In the genomic region with DNA sequence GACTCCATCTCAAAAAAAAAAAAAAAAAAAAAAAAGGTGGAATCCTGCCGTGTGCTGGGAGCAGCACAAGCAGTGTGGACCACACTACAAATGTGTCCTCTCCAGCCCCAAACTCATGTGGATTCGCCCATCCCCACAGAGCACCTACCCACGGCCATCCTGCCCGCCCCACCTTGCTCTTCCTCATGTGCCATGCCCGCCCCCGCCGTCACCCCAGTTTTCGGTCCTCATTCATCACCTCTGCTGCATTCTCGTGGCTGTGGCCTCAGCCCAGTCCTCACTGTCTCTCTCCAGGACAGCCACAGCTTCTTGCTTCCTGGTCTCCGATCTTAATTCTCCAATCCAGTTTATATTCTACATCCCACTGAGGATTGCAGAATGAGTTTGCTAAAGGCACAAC, we compare ENCODE assay signal across 14 cellular contexts.
A peak's percentile ranks its signal among the peaks of the same experiment; 100 is the strongest.
DNase-seq lines count a peak whose midpoint lies in the region; ATAC-seq and TF ChIP-seq lines count a peak whose summit lies in the region.
"Had no signal": no experiment of that assay in that cellular context is flagged by ENCODE, and none has a peak within 500 bp of the region (broad histone marks: within the 10 kb centered on the region; RNA-seq: fewer than 3 reads in every experiment).

No MANE protein-coding gene starts in this region.

- DNase-seq in activated naive CD4-positive, alpha-beta T cell treated with anti-CD3 and anti-CD28 coated beads for 36 hours, result no peak
- DNase-seq in activated naive CD4-positive, alpha-beta T cell treated with Interleukin-2 at 50 U/mL for 16 hours, result no peak
- DNase-seq in T-helper 17 cell, result no peak
- peak; percentile 49 to 59 for DNase-seq in suprapubic skin (ENCODE audit: low spot score in 2 of 2)
- DNase-seq in substantia nigra (lab: John Stamatoyannopoulos, UW), result no peak
- DNase-seq in hippocampal formation (lab: John Stamatoyannopoulos, UW), result no peak
- DNase-seq: adrenal gland; central memory CD4-positive, alpha-beta T cell; mesenchymal stem cell; NCI-H146; NCI-H226; right cardiac atrium had no signal

- H3K36me3 ChIP-seq in suprapubic skin, result no peaks in the 10 kb centered on the region
- H3K36me3 ChIP-seq: adrenal gland had no signal

- H3K27ac ChIP-seq in suprapubic skin (no peak overlapping the region), substantia nigra (ENCODE audit: low read depth, low read length, poor library complexity, severe bottlenecking) (no peak overlapping the region)
- H3K27ac ChIP-seq: adrenal gland had no signal

- CTCF ChIA-PET in activated naive CD4-positive, alpha-beta T cell treated with anti-CD3 and anti-CD28 coated beads for 36 hours (lab: Charles Lee), result interaction anchor here (0.9 to 11.8 kb wide), 3 partner anchors 14 to 207 kb away, joined by 3 to 118 read pairs (median 76); no protein-coding TSS in a partner anchor

- no peak overlapping the region for H3K4me3 ChIP-seq in suprapubic skin
- H3K4me3 ChIP-seq: adrenal gland had no signal

- ATAC-seq in T-helper 17 cell (no peak), HG02610 (IDR thresholded peaks at IDR 0.05; ENCODE audit: unreplicated experiment) (no peak)
- ATAC-seq: right cardiac atrium had no signal

- TF ChIP-seq POLR2A in suprapubic skin (IDR thresholded peaks at IDR 0.05), result no peak

- H3K36me3 Mint-ChIP-seq in activated naive CD4-positive, alpha-beta T cell treated with anti-CD3 and anti-CD28 coated beads for 36 hours (ENCODE audit: low read depth), result peaks cover 2% of the 10 kb centered on the region
- H3K36me3 Mint-ChIP-seq in T-helper 17 cell (ENCODE audit: low read depth), result no peaks in the 10 kb centered on the region
- no peaks in the 10 kb centered on the region for H3K36me3 Mint-ChIP-seq in dendritic cell treated with granulocyte-macrophage colony-stimulating factor and Interleukin-4, amounts not matched to agents 40 ng/mL and 50 ng/mL, for 4 days (ENCODE audit: low read depth)

- H3K27ac Mint-ChIP-seq in activated naive CD4-positive, alpha-beta T cell treated with anti-CD3 and anti-CD28 coated beads for 36 hours, result peak overlapping the region; percentile 80
- peak overlapping the region; percentile 80 for H3K27ac Mint-ChIP-seq in T-helper 17 cell
- H3K27ac Mint-ChIP-seq in dendritic cell treated with granulocyte-macrophage colony-stimulating factor and Interleukin-4, amounts not matched to agents 40 ng/mL and 50 ng/mL, for 4 days, result peak overlapping the region; percentile 84

- peaks cover 87% of the 10 kb centered on the region for H3K4me1 Mint-ChIP-seq in activated naive CD4-positive, alpha-beta T cell treated with anti-CD3 and anti-CD28 coated beads for 36 hours (ENCODE audit: low read depth)
- H3K4me1 Mint-ChIP-seq in T-helper 17 cell, result peaks cover 43% of the 10 kb centered on the region
- peaks cover 60% of the 10 kb centered on the region for H3K4me1 Mint-ChIP-seq in dendritic cell treated with granulocyte-macrophage colony-stimulating factor and Interleukin-4, amounts not matched to agents 40 ng/mL and 50 ng/mL, for 4 days (ENCODE audit: low read depth)

- H3K9me3 Mint-ChIP-seq in activated naive CD4-positive, alpha-beta T cell treated with anti-CD3 and anti-CD28 coated beads for 36 hours, result no peaks in the 10 kb centered on the region
- no peaks in the 10 kb centered on the region for H3K9me3 Mint-ChIP-seq in dendritic cell treated with granulocyte-macrophage colony-stimulating factor and Interleukin-4, amounts not matched to agents 40 ng/mL and 50 ng/mL, for 4 days

- intact Hi-C loops in activated naive CD4-positive, alpha-beta T cell treated with anti-CD3 and anti-CD28 coated beads for 36 hours (cut with micrococcal nuclease), result loop anchor here (1.0 kb wide), 2 partner anchors 11 to 99 kb away; no protein-coding TSS in a partner anchor
- intact Hi-C loops in dendritic cell treated with granulocyte-macrophage colony-stimulating factor and Interleukin-4, amounts not matched to agents 40 ng/mL and 50 ng/mL, for 4 days (cut with micrococcal nuclease), result no loop called here

- no peak for TF ChIP-seq EP300 in suprapubic skin (IDR thresholded peaks at IDR 0.05)

- WGBS in suprapubic skin, result 87% methylated on average over 10 of the region's 10 CpGs

- H3K4me3 Mint-ChIP-seq in activated naive CD4-positive, alpha-beta T cell treated with anti-CD3 and anti-CD28 coated beads for 36 hours, result peak overlapping the region; percentile 63
- H3K4me3 Mint-ChIP-seq in T-helper 17 cell, result peak overlapping the region; percentile 77
- H3K4me3 Mint-ChIP-seq in dendritic cell treated with granulocyte-macrophage colony-stimulating factor and Interleukin-4, amounts not matched to agents 40 ng/mL and 50 ng/mL, for 4 days, result peak overlapping the region; percentile 1

- peaks cover 3% of the 10 kb centered on the region for H3K27me3 ChIP-seq in suprapubic skin
- H3K27me3 ChIP-seq: adrenal gland had no signal

- no peaks in the 10 kb centered on the region for H3K4me1 ChIP-seq in suprapubic skin

- H3K9me3 ChIP-seq in T-helper 17 cell (ENCODE audit: control insufficient read depth, low read length, poor library complexity, severe bottlenecking) (no peaks in the 10 kb centered on the region), suprapubic skin (no peaks in the 10 kb centered on the region)
- H3K9me3 ChIP-seq: adrenal gland had no signal

- peaks cover 2% of the 10 kb centered on the region for H3K27me3 Mint-ChIP-seq in activated naive CD4-positive, alpha-beta T cell treated with anti-CD3 and anti-CD28 coated beads for 36 hours (ENCODE audit: low read depth)
- H3K27me3 Mint-ChIP-seq in T-helper 17 cell, result no peaks in the 10 kb centered on the region
- peaks cover 25% of the 10 kb centered on the region for H3K27me3 Mint-ChIP-seq in dendritic cell treated with granulocyte-macrophage colony-stimulating factor and Interleukin-4, amounts not matched to agents 40 ng/mL and 50 ng/mL, for 4 days

- no peak for TF ChIP-seq CTCF in suprapubic skin (IDR thresholded peaks at IDR 0.05)

Comparison
In these comparisons a context has a peak if more than half of its experiments do, and no peak if none do; other contexts are left out.
1. DNase-seq: peak in suprapubic skin (2 of 2); none in activated naive CD4-positive, alpha-beta T cell treated with anti-CD3 and anti-CD28 coated beads for 36 hours (single experiment), activated naive CD4-positive, alpha-beta T cell treated with Interleukin-2 at 50 U/mL for 16 hours (single experiment), T-helper 17 cell (0 of 3), substantia nigra (0 of 49) and hippocampal formation (0 of 2).
2. H3K4me3 Mint-ChIP-seq: peak in every context shown above with its lines; median percentile 77 in T-helper 17 cell; 63 in activated naive CD4-positive, alpha-beta T cell treated with anti-CD3 and anti-CD28 coated beads for 36 hours; 1 in dendritic cell treated with granulocyte-macrophage colony-stimulating factor and Interleukin-4, amounts not matched to agents 40 ng/mL and 50 ng/mL, for 4 days.
3. Peak in every context shown above with its lines, with median percentiles within 50 percentile points of each other: H3K27ac Mint-ChIP-seq.